1 cellular context compared by ENCODE assay signal in the genomic region with DNA sequence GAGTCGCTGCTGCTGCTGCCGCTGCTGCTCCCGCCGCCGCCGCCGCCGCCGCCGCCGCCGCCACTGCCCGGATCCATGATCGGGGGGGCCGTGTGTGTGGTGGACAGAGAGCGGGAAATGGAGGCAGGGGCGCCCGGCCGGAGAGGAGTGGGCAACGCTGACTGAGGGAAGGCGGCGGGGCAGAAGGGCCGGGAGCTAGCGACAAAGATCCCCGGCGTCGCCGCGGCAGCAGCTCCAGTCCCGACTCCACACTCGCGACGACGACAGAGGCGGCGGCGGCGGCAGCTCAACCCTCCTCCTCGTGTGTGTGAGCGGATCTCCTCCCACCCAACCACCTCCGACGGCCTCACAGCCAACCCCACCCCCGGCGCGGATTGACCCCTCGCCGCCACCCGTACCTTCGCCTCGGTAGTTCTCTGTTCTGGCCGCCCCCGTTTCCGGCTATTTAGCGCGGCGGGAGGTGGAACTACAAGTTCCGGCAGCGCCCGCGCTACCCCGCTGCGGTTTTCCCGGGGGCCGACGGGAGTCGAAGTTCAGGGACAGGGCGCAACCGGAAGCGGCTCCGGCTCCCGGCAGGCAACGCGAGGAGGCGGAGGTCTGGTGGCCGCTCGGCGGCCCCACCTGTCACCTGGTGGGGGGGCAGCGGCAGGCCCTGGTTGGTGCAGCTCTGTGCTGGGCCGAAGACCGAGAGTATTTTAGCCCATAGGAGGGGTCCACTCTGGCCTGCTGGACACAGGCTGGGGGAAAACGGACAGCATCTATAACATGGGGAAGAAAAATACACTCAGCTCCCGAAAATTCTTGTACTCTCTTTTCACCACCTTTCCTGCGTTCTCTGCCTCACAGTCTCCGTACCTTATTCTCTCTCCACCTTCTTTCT.
A peak's percentile ranks its signal among the peaks of the same experiment; 100 is the strongest.
TF ChIP-seq lines count a peak whose summit lies in the region.

A gene (minus strand): TSS at position 313 of the 880 bp plus-strand sequence. CDS start 236 bp downstream, at position 77.

TF ChIP-seq in WTC11, 78 proteins besides CTCF, POLR2A, EP300 and RAD21 (continued from another document):
- TF ChIP-seq, protein P1, sequence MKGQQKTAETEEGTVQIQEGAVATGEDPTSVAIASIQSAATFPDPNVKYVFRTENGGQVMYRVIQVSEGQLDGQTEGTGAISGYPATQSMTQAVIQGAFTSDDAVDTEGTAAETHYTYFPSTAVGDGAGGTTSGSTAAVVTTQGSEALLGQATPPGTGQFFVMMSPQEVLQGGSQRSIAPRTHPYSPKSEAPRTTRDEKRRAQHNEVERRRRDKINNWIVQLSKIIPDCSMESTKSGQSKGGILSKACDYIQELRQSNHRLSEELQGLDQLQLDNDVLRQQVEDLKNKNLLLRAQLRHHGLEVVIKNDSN (CRISPR knock-in tag; IDR thresholded peaks at IDR 0.05): peak; percentile 33; the same call in 1 of the 2 replicates
- peak; percentile 81 for TF ChIP-seq ZBTB21 (CRISPR knock-in tag; IDR thresholded peaks at IDR 0.05; ENCODE audit: borderline replicate concordance)
- TF ChIP-seq ZNF396 (CRISPR knock-in tag; IDR thresholded peaks at IDR 0.05; ENCODE audit: borderline replicate concordance): no peak
- TF ChIP-seq NR3C1 (CRISPR knock-in tag; conservative IDR thresholded peaks at IDR 0.05; ENCODE audit: low read depth): no peak
- no peak for TF ChIP-seq PRRX2 (CRISPR knock-in tag; IDR thresholded peaks at IDR 0.05)
- peak; percentile 91 for TF ChIP-seq GABPB1 (CRISPR knock-in tag; IDR thresholded peaks at IDR 0.05)
- TF ChIP-seq, protein P2, sequence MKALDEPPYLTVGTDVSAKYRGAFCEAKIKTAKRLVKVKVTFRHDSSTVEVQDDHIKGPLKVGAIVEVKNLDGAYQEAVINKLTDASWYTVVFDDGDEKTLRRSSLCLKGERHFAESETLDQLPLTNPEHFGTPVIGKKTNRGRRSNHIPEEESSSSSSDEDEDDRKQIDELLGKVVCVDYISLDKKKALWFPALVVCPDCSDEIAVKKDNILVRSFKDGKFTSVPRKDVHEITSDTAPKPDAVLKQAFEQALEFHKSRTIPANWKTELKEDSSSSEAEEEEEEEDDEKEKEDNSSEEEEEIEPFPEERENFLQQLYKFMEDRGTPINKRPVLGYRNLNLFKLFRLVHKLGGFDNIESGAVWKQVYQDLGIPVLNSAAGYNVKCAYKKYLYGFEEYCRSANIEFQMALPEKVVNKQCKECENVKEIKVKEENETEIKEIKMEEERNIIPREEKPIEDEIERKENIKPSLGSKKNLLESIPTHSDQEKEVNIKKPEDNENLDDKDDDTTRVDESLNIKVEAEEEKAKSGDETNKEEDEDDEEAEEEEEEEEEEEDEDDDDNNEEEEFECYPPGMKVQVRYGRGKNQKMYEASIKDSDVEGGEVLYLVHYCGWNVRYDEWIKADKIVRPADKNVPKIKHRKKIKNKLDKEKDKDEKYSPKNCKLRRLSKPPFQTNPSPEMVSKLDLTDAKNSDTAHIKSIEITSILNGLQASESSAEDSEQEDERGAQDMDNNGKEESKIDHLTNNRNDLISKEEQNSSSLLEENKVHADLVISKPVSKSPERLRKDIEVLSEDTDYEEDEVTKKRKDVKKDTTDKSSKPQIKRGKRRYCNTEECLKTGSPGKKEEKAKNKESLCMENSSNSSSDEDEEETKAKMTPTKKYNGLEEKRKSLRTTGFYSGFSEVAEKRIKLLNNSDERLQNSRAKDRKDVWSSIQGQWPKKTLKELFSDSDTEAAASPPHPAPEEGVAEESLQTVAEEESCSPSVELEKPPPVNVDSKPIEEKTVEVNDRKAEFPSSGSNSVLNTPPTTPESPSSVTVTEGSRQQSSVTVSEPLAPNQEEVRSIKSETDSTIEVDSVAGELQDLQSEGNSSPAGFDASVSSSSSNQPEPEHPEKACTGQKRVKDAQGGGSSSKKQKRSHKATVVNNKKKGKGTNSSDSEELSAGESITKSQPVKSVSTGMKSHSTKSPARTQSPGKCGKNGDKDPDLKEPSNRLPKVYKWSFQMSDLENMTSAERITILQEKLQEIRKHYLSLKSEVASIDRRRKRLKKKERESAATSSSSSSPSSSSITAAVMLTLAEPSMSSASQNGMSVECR (CRISPR knock-in tag; IDR thresholded peaks at IDR 0.05; ENCODE audit: borderline replicate concordance): peak; percentile 21; the same call in 1 of the 2 replicates
